Comparison of ENCODE assay signal across 1 cellular context in the genomic region with DNA sequence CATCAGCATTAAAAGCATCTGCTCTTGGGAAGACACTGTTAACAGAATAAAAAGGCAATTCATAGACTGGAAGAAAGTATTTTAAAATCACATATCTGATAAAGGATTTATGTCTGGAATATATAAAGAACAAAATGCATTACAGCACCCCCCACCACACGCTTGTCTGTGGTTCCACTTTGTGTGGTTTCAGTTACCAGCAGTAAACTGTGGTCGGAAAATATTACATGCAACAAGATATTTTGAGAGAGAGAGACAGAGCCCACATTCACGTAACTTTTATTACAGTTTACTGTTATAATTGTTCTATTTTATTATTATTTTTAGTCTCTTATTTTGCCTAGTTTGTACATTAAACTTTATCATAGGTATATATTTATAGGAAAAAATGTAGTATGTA.
TF ChIP-seq lines count a peak whose summit lies in the region.

No MANE protein-coding gene starts in this region.

TF ChIP-seq in GM12878, 131 proteins besides CTCF, POLR2A, EP300 and RAD21:
- TF ChIP-seq PAX8 (IDR thresholded peaks at IDR 0.05) (no peak), NFIC (IDR thresholded peaks at IDR 0.05; ENCODE audit: low read depth, low read length) (peak; percentile 48; the same call in 1 of the 2 replicates), BHLHE40 (IDR thresholded peaks at IDR 0.05; ENCODE audit: borderline replicate concordance in 1 of 2, low read depth in 2 of 2, low read length in 1 of 2) (peak in 1 of 2 experiments; percentile 23; a peak in 1 of 4 replicates), MEF2B (IDR thresholded peaks at IDR 0.05; ENCODE audit: partially characterized antibody, poor library complexity, severe bottlenecking) (peak; percentile 27), MTA2 (IDR thresholded peaks at IDR 0.05; ENCODE audit: low read depth) (peak; percentile 51; the same call in 1 of the 2 replicates), DPF2 (IDR thresholded peaks at IDR 0.05) (0 out of 2 replicates have a peak, but pooled peaks have one; percentile 49), BCL11A (IDR thresholded peaks at IDR 0.05; ENCODE audit: low read depth, low read length) (peak; percentile 41; the same call in 1 of the 2 replicates), ATF7 (IDR thresholded peaks at IDR 0.05; ENCODE audit: low read depth) (peak; percentile 68), SREBF1 (IDR thresholded peaks at IDR 0.05; ENCODE audit: low read length) (no peak), ZSCAN29 (IDR thresholded peaks at IDR 0.05) (no peak), HDAC2 (IDR thresholded peaks at IDR 0.05) (no peak), CBFB (IDR thresholded peaks at IDR 0.05; ENCODE audit: low read depth) (peak; percentile 24; the same call in 1 of the 2 replicates), RUNX3 (IDR thresholded peaks at IDR 0.05; ENCODE audit: low read length) (peak; percentile 90), PAX5 (IDR thresholded peaks at IDR 0.05; ENCODE audit: borderline replicate concordance, low read depth, low read length) (no peak)
- TF ChIP-seq, protein P1, sequence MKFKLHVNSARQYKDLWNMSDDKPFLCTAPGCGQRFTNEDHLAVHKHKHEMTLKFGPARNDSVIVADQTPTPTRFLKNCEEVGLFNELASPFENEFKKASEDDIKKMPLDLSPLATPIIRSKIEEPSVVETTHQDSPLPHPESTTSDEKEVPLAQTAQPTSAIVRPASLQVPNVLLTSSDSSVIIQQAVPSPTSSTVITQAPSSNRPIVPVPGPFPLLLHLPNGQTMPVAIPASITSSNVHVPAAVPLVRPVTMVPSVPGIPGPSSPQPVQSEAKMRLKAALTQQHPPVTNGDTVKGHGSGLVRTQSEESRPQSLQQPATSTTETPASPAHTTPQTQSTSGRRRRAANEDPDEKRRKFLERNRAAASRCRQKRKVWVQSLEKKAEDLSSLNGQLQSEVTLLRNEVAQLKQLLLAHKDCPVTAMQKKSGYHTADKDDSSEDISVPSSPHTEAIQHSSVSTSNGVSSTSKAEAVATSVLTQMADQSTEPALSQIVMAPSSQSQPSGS (IDR thresholded peaks at IDR 0.05; ENCODE audit: low read length) = peak; percentile 23; the same call in 1 of the 2 replicates
- TF ChIP-seq, protein P2, sequence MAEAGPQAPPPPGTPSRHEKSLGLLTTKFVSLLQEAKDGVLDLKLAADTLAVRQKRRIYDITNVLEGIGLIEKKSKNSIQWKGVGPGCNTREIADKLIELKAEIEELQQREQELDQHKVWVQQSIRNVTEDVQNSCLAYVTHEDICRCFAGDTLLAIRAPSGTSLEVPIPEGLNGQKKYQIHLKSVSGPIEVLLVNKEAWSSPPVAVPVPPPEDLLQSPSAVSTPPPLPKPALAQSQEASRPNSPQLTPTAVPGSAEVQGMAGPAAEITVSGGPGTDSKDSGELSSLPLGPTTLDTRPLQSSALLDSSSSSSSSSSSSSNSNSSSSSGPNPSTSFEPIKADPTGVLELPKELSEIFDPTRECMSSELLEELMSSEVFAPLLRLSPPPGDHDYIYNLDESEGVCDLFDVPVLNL (IDR thresholded peaks at IDR 0.05; ENCODE audit: low read depth, low read length) = no peak
- TF ChIP-seq, protein P3, sequence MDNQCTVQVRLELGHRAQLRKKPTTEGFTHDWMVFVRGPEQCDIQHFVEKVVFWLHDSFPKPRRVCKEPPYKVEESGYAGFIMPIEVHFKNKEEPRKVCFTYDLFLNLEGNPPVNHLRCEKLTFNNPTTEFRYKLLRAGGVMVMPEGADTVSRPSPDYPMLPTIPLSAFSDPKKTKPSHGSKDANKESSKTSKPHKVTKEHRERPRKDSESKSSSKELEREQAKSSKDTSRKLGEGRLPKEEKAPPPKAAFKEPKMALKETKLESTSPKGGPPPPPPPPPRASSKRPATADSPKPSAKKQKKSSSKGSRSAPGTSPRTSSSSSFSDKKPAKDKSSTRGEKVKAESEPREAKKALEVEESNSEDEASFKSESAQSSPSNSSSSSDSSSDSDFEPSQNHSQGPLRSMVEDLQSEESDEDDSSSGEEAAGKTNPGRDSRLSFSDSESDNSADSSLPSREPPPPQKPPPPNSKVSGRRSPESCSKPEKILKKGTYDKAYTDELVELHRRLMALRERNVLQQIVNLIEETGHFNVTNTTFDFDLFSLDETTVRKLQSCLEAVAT (IDR thresholded peaks at IDR 0.05) = peak; percentile 47
- TF ChIP-seq, protein P4, sequence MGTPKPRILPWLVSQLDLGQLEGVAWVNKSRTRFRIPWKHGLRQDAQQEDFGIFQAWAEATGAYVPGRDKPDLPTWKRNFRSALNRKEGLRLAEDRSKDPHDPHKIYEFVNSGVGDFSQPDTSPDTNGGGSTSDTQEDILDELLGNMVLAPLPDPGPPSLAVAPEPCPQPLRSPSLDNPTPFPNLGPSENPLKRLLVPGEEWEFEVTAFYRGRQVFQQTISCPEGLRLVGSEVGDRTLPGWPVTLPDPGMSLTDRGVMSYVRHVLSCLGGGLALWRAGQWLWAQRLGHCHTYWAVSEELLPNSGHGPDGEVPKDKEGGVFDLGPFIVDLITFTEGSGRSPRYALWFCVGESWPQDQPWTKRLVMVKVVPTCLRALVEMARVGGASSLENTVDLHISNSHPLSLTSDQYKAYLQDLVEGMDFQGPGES (IDR thresholded peaks at IDR 0.05) = no peak
- TF ChIP-seq, protein P5, sequence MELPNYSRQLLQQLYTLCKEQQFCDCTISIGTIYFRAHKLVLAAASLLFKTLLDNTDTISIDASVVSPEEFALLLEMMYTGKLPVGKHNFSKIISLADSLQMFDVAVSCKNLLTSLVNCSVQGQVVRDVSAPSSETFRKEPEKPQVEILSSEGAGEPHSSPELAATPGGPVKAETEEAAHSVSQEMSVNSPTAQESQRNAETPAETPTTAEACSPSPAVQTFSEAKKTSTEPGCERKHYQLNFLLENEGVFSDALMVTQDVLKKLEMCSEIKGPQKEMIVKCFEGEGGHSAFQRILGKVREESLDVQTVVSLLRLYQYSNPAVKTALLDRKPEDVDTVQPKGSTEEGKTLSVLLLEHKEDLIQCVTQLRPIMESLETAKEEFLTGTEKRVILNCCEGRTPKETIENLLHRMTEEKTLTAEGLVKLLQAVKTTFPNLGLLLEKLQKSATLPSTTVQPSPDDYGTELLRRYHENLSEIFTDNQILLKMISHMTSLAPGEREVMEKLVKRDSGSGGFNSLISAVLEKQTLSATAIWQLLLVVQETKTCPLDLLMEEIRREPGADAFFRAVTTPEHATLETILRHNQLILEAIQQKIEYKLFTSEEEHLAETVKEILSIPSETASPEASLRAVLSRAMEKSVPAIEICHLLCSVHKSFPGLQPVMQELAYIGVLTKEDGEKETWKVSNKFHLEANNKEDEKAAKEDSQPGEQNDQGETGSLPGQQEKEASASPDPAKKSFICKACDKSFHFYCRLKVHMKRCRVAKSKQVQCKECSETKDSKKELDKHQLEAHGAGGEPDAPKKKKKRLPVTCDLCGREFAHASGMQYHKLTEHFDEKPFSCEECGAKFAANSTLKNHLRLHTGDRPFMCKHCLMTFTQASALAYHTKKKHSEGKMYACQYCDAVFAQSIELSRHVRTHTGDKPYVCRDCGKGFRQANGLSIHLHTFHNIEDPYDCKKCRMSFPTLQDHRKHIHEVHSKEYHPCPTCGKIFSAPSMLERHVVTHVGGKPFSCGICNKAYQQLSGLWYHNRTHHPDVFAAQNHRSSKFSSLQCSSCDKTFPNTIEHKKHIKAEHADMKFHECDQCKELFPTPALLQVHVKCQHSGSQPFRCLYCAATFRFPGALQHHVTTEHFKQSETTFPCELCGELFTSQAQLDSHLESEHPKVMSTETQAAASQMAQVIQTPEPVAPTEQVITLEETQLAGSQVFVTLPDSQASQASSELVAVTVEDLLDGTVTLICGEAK (IDR thresholded peaks at IDR 0.05; ENCODE audit: borderline replicate concordance) = no peak
